In genomic region chr15:93037341-93038063, GRCh38 we compare ENCODE assay signal across 9 cellular contexts. TPM values are rescaled to one million over a fixed set of nuclear protein-coding genes. Genes with fewer than 3 reads are reported as not detected.
A peak's percentile ranks its signal among the peaks of the same experiment; 100 is the strongest.
DNase-seq lines count a peak whose midpoint lies in the region; ATAC-seq and TF ChIP-seq lines count a peak whose summit lies in the region.
"Had no signal": no experiment of that assay in that cellular context is flagged by ENCODE, and none has a peak within 500 bp of the region (broad histone marks: within the 10 kb centered on the region; RNA-seq: fewer than 3 reads in every experiment).

No MANE protein-coding gene starts in this region.

- intact Hi-C loops in breast epithelium (cut with DNase I; ENCODE audit: low total_unique reads) (loop anchor here (10.0 kb wide), 1 partner anchor 1087 kb away; no protein-coding TSS in a partner anchor), MCF 10A (cut with micrococcal nuclease) (loop anchor here (5.0 kb wide), 1 partner anchor 300 kb away; no protein-coding TSS in a partner anchor), vagina (cut with DNase I) (loop anchor here (10.0 kb wide), 1 partner anchor 947 kb away; no protein-coding TSS in a partner anchor)

- H3K4me1 Mint-ChIP-seq in MCF 10A (ENCODE audit: insufficient read depth, unreplicated experiment) (peaks cover 9% of the 10 kb centered on the region), nephron progenitor cell (peaks cover 47% of the 10 kb centered on the region)

- TF ChIP-seq CTCF in breast epithelium (IDR thresholded peaks at IDR 0.05) (no peak), MCF 10A (IDR thresholded peaks at IDR 0.05; ENCODE audit: unreplicated experiment) (no peak), astrocyte of the spinal cord (IDR thresholded peaks at IDR 0.05; ENCODE audit: low read depth, low read length) (peak; percentile 44), kidney epithelial cell (IDR thresholded peaks at IDR 0.05; ENCODE audit: insufficient read depth, low read length, poor library complexity, severe bottlenecking) (peak; percentile 8), vagina (IDR thresholded peaks at IDR 0.05) (no peak), nephron progenitor cell (IDR thresholded peaks at IDR 0.05) (no peak)

- H3K36me3 Mint-ChIP-seq in MCF 10A (ENCODE audit: insufficient read depth, unreplicated experiment) (peaks cover 3% of the 10 kb centered on the region), nephron progenitor cell (ENCODE audit: low read depth) (peaks cover 19% of the 10 kb centered on the region)

- H3K27ac Mint-ChIP-seq in MCF 10A (ENCODE audit: low read depth, unreplicated experiment): no peak overlapping the region
- H3K27ac Mint-ChIP-seq in nephron progenitor cell: no peak overlapping the region
- H3K27ac Mint-ChIP-seq: activated naive CD4-positive, alpha-beta T cell treated with anti-CD3 and anti-CD28 coated beads for 36 hours had no signal

- CTCF ChIA-PET in MCF 10A (lab: Yijun Ruan, JAX): interaction anchor here (0.6 to 4.4 kb wide), 21 partner anchors 8 to 1085 kb away, joined by 3 to 28 read pairs (median 3); partner anchors contain the start of gene RGMA

- POLR2A ChIA-PET in MCF 10A (lab: Yijun Ruan, JAX): interaction anchor here (1.1 kb wide), 1 partner anchor 35 kb away, joined by 5 read pairs; no protein-coding TSS in a partner anchor

- H3K9me3 Mint-ChIP-seq in MCF 10A (ENCODE audit: unreplicated experiment) (no peaks in the 10 kb centered on the region), nephron progenitor cell (peaks cover 4% of the 10 kb centered on the region)
- H3K9me3 Mint-ChIP-seq: activated naive CD4-positive, alpha-beta T cell treated with anti-CD3 and anti-CD28 coated beads for 36 hours had no signal

- no peaks in the 10 kb centered on the region for H3K36me3 ChIP-seq in breast epithelium
- H3K36me3 ChIP-seq in kidney epithelial cell (ENCODE audit: control insufficient read depth, insufficient read depth, low read length): no peaks in the 10 kb centered on the region
- H3K36me3 ChIP-seq in vagina: no peaks in the 10 kb centered on the region

- BruUV-seq in MCF 10A (replicated peaks; lab: Mats Ljungman, UMichigan): no TSS peak

- peak; percentile 51 to 53 for DNase-seq in breast epithelium (ENCODE audit: low spot score in 2 of 2)
- no peak for DNase-seq in MCF 10A (ENCODE audit: unreplicated experiment)
- DNase-seq in astrocyte of the spinal cord (ENCODE audit: low read depth, low spot score): peak; percentile 53
- DNase-seq in kidney epithelial cell (ENCODE audit: low read depth): no peak
- DNase-seq in vagina (ENCODE audit: extremely low spot score in 2 of 2): no peak
- DNase-seq in SW 1271 (lab: John Stamatoyannopoulos, UW): no peak
- no peak for DNase-seq in nephron progenitor cell
- DNase-seq: activated naive CD4-positive, alpha-beta T cell treated with anti-CD3 and anti-CD28 coated beads for 36 hours had no signal

- H3K27ac ChIP-seq in breast epithelium: peak overlapping the region in 1 of 2 donors; percentile 65
- H3K27ac ChIP-seq in vagina: peak overlapping the region; percentile 39

- no peaks in the 10 kb centered on the region for H3K9me3 ChIP-seq in breast epithelium
- H3K9me3 ChIP-seq in vagina: no peaks in the 10 kb centered on the region

- TF ChIP-seq POLR2A in breast epithelium (IDR thresholded peaks at IDR 0.05) (no peak), vagina (IDR thresholded peaks at IDR 0.05) (no peak)

- H3K4me1 ChIP-seq in breast epithelium (peaks cover 3 to 7% of the 10 kb centered on the region in 2 donors), vagina (peaks cover 20% of the 10 kb centered on the region)

- in situ Hi-C loops in astrocyte of the spinal cord (cut with HindIII; ENCODE audit: low sequenced_read_pairs): no loop called here

- no peak for ATAC-seq in GM21529 (IDR thresholded peaks at IDR 0.05; ENCODE audit: unreplicated experiment)

- no peak overlapping the region for H3K4me3 Mint-ChIP-seq in MCF 10A (ENCODE audit: unreplicated experiment)
- H3K4me3 Mint-ChIP-seq in nephron progenitor cell: no peak overlapping the region
- H3K4me3 Mint-ChIP-seq: activated naive CD4-positive, alpha-beta T cell treated with anti-CD3 and anti-CD28 coated beads for 36 hours had no signal

- no peaks in the 10 kb centered on the region for H3K27me3 ChIP-seq in breast epithelium
- H3K27me3 ChIP-seq in kidney epithelial cell (ENCODE audit: control insufficient read depth, insufficient read depth, low read length): peaks cover 6% of the 10 kb centered on the region
- no peaks in the 10 kb centered on the region for H3K27me3 ChIP-seq in vagina

- H3K27me3 Mint-ChIP-seq in MCF 10A (ENCODE audit: insufficient read depth, unreplicated experiment) (no peaks in the 10 kb centered on the region), nephron progenitor cell (ENCODE audit: low read depth, poor library complexity) (peaks cover 4% of the 10 kb centered on the region)

- H3K4me3 ChIP-seq in breast epithelium (peak overlapping the region in 1 of 3 donors; percentile 30), astrocyte of the spinal cord (ENCODE audit: low read depth, low read length) (no peak overlapping the region), kidney epithelial cell (ENCODE audit: low read depth, low read length) (no peak overlapping the region), vagina (no peak overlapping the region)

RNA-seq across cellular contexts. Expression of gene RGMA, which starts 51.5 kb away (rescaled TPM):
- total RNA-seq in breast epithelium (10 to 100 TPM in 2 of 3 donors, 1 to 10 TPM in 1; 9.7 to 17.7 (median 14.4) TPM), MCF 10A (2022) (0.37 and 0.51 TPM in 2 replicates), kidney epithelial cell (0.29 and 1.0 TPM in 2 replicates), vagina (21.6 TPM)

Comparison
In these comparisons a context has a peak if more than half of its experiments do, and no peak if none do; other contexts are left out.
1. DNase-seq: peak in breast epithelium (2 of 2) and astrocyte of the spinal cord (single experiment); none in MCF 10A (single experiment), kidney epithelial cell (single experiment), vagina (0 of 2), SW 1271 (0 of 2) and nephron progenitor cell (single experiment).
2. CTCF ChIP-seq: peak in astrocyte of the spinal cord (single experiment) and kidney epithelial cell (single experiment); none in breast epithelium (0 of 3), MCF 10A (single experiment), vagina (0 of 3) and nephron progenitor cell (single experiment).